In the genomic region with DNA sequence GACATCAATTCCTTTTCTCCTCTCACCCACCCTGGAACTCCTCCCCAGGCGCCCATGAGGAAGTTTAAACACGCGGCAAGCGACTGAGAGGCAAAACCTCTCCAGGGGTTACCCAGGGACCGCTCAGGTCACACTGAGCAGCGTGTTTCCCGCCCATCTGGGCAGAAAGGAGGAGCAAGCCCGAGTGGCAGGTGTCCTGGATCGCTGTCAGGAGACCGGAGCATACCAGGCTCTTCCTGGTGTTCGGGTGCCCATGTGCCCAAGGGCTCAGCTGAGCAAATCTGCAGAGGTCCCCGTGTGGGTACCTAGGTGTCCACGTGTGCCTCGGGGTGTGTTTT, we compare ENCODE assay signal across 8 cellular contexts. TPM values are rescaled to one million over a fixed set of nuclear protein-coding genes. Genes with fewer than 3 reads are reported as not detected.
DNase-seq lines count a peak whose midpoint lies in the region; ATAC-seq and TF ChIP-seq lines count a peak whose summit lies in the region.

No MANE protein-coding gene starts in this region.

- H3K4me2 ChIP-seq in OCI-LY7 (ENCODE audit: low read length) (peak overlapping the region; percentile 100), mammary epithelial cell (ENCODE audit: insufficient read depth, low read depth, low read length) (peak overlapping the region; percentile 74)

- H3K9me3 Mint-ChIP-seq in CD8-positive, alpha-beta memory T cell = no peaks in the 10 kb centered on the region

- peak overlapping the region; percentile 95 to 100 (median 100) for H3K27ac Mint-ChIP-seq in CD8-positive, alpha-beta memory T cell

- BruUV-seq in OCI-LY7 (replicated peaks; lab: Mats Ljungman, UMichigan) (no TSS peak), mammary epithelial cell (replicated peaks; lab: Mats Ljungman, UMichigan) (TSS peak; percentile 44)

- H4K20me1 ChIP-seq in OCI-LY7 (ENCODE audit: insufficient read depth, low read length) (peaks cover 12% of the 10 kb centered on the region; the same call in 1 of the 2 replicates), mammary epithelial cell (ENCODE audit: insufficient read depth, low read length) (no peaks in the 10 kb centered on the region)

- in situ Hi-C loops in mammary epithelial cell (cut with MboI; ENCODE audit: low sequenced_read_pairs in 2 of 2) = no loop called here

- peak overlapping the region; percentile 95 to 100 (median 98) for H3K4me3 Mint-ChIP-seq in CD8-positive, alpha-beta memory T cell

- no peak for TF ChIP-seq CTCF in HL-60 (IDR thresholded peaks at IDR 0.05; ENCODE audit: insufficient read depth, low read length)
- no peak for TF ChIP-seq CTCF in OCI-LY7 (conservative IDR thresholded peaks at IDR 0.05; ENCODE audit: low read length)
- no peak for TF ChIP-seq CTCF in mammary epithelial cell (conservative IDR thresholded peaks at IDR 0.05 in 1 of 2, IDR thresholded peaks at IDR 0.05 in 1 of 2; ENCODE audit: extremely low read depth in 1 of 2, insufficient read depth in 1 of 2, low read depth in 1 of 2, low read length in 2 of 2)
- no peak for TF ChIP-seq CTCF in left lung (IDR thresholded peaks at IDR 0.05)

- peak overlapping the region; percentile 96 for H3K27ac ChIP-seq in CD8-positive, alpha-beta memory T cell (ENCODE audit: low read depth, low read length)
- H3K27ac ChIP-seq in HL-60 (replicated peaks) = peak overlapping the region; percentile 93
- H3K27ac ChIP-seq in OCI-LY7 (ENCODE audit: low read depth, low read length, poor library complexity, severe bottlenecking) = peak overlapping the region; percentile 80
- H3K27ac ChIP-seq in mammary epithelial cell (ENCODE audit: insufficient read depth, low read depth, low read length) = peak overlapping the region; percentile 35
- peak overlapping the region; percentile 93 to 99 for H3K27ac ChIP-seq in left lung

- CTCF ChIA-PET in CD8-positive, alpha-beta memory T cell (lab: Charles Lee) = interaction anchor here (0.6 to 3.9 kb wide), 28 partner anchors 9 to 495 kb away, joined by 3 to 66 read pairs (median 4); a partner anchor contains a TSS
- CTCF ChIA-PET in OCI-LY7 (lab: Charles Lee; ENCODE audit: unreplicated experiment) (interaction anchor here (0.6 to 1.4 kb wide), 15 partner anchors 17 to 124 kb away, joined by 3 to 20 read pairs (median 5); a partner anchor contains a TSS), mammary epithelial cell (lab: Charles Lee; ENCODE audit: low non-redundant PET) (interaction anchor here (0.6 to 1.6 kb wide), 4 partner anchors 18 to 789 kb away, joined by 3 to 20 read pairs (median 5); a partner anchor contains a TSS)

- ATAC-seq in GM19397 (IDR thresholded peaks at IDR 0.05; ENCODE audit: unreplicated experiment) (peak; percentile 17), left lung (peak; percentile 57)

- dilution Hi-C loops in mammary epithelial cell (cut with HindIII; ENCODE audit: low sequenced_read_pairs) = no loop called here

- H3K9me3 ChIP-seq in CD8-positive, alpha-beta memory T cell (ENCODE audit: low read length) = no peaks in the 10 kb centered on the region
- no peaks in the 10 kb centered on the region for H3K9me3 ChIP-seq in OCI-LY7 (ENCODE audit: low read length)
- H3K9me3 ChIP-seq in mammary epithelial cell (replicated peaks; ENCODE audit: insufficient read depth, low read length) = no peaks in the 10 kb centered on the region
- H3K9me3 ChIP-seq in left lung = no peaks in the 10 kb centered on the region

- peak in 1 of 5 donors; percentile 63 for DNase-seq in CD8-positive, alpha-beta memory T cell
- peak in 1 of 2 experiments; percentile 74 for DNase-seq in HL-60 (ENCODE audit: low read depth in 1 of 2, low spot score in 1 of 2)
- peak; percentile 78 for DNase-seq in OCI-LY7 (ENCODE audit: low spot score)
- no peak for DNase-seq in mammary epithelial cell
- DNase-seq in left lung = peak in 1 of 2 donors; percentile 67
- peak; percentile 12 to 24 for DNase-seq in stimulated activated CD8-positive, alpha-beta memory T cell treated with anti-CD3 and anti-CD28 coated beads, Interleukin-7, amount 100 ng/mL, for 4 hours (ENCODE audit: low read depth in 2 of 2)
- no peak for DNase-seq in DMS114 treated with DMSO at 0.1 percent for 48 hours (lab: John Stamatoyannopoulos, UW; ENCODE audit: unreplicated experiment)

- peaks cover 10 to 23% (median 18%) of the 10 kb centered on the region in 3 donors for H3K4me1 Mint-ChIP-seq in CD8-positive, alpha-beta memory T cell

- H3K79me2 ChIP-seq in OCI-LY7 (ENCODE audit: insufficient read depth, low read depth, low read length) (peaks cover 39% of the 10 kb centered on the region), mammary epithelial cell (ENCODE audit: insufficient read depth, low read length) (peaks cover 12% of the 10 kb centered on the region)

- H3K27me3 ChIP-seq in CD8-positive, alpha-beta memory T cell (ENCODE audit: insufficient read depth, low read length, poor library complexity, severe bottlenecking) = no peaks in the 10 kb centered on the region
- H3K27me3 ChIP-seq in HL-60 (ENCODE audit: insufficient read depth, poor library complexity, severe bottlenecking) (no peaks in the 10 kb centered on the region), mammary epithelial cell (ENCODE audit: insufficient read depth, low read length) (no peaks in the 10 kb centered on the region), left lung (no peaks in the 10 kb centered on the region)

- H3K4me3 ChIP-seq in CD8-positive, alpha-beta memory T cell (ENCODE audit: low read length) = peak overlapping the region; percentile 95
- H3K4me3 ChIP-seq in HL-60 (replicated peaks; ENCODE audit: insufficient read depth, low read length) = peak overlapping the region; percentile 67
- H3K4me3 ChIP-seq in OCI-LY7 (ENCODE audit: low read depth, low read length, poor library complexity, severe bottlenecking) = peak overlapping the region; percentile 86
- peak overlapping the region; percentile 80 to 99 (median 92) for H3K4me3 ChIP-seq in mammary epithelial cell (replicated peaks in 1 of 3; ENCODE audit: insufficient read depth in 1 of 3, low read depth in 2 of 3, low read length in 3 of 3)
- peak overlapping the region; percentile 72 to 86 for H3K4me3 ChIP-seq in left lung

- WGBS in mammary epithelial cell (ENCODE audit: low coverage, missing lambda C conversion rate) = 0% methylated on average over 4 of the region's 14 CpGs

- peak overlapping the region; percentile 30 for H3K9ac ChIP-seq in mammary epithelial cell (ENCODE audit: insufficient read depth, low read length)

- no peaks in the 10 kb centered on the region for H3K9me2 ChIP-seq in OCI-LY7 (ENCODE audit: insufficient read depth, low read length)

- H3K36me3 ChIP-seq in CD8-positive, alpha-beta memory T cell (ENCODE audit: insufficient read depth, low read length) = no peaks in the 10 kb centered on the region
- peaks cover 45% of the 10 kb centered on the region for H3K36me3 ChIP-seq in OCI-LY7 (ENCODE audit: insufficient read depth, low read length)
- peaks cover 4% of the 10 kb centered on the region for H3K36me3 ChIP-seq in mammary epithelial cell (ENCODE audit: insufficient read depth, low read length)
- peaks cover 0 to 29% of the 10 kb centered on the region in 2 donors for H3K36me3 ChIP-seq in left lung

- H3K27me3 Mint-ChIP-seq in CD8-positive, alpha-beta memory T cell = peaks cover 0 to 3% of the 10 kb centered on the region in 2 donors

- peaks cover 0 to 27% (median 1%) of the 10 kb centered on the region in 3 donors for H3K36me3 Mint-ChIP-seq in CD8-positive, alpha-beta memory T cell

- POLR2A ChIA-PET in CD8-positive, alpha-beta memory T cell (lab: Charles Lee) = interaction anchor here (0.6 to 3.0 kb wide), 19 partner anchors 12 to 416 kb away, joined by 3 to 72 read pairs (median 4); a partner anchor contains a TSS
- POLR2A ChIA-PET in OCI-LY7 (lab: Charles Lee) = interaction anchor here (0.6 to 6.2 kb wide), 34 partner anchors 8 to 238 kb away, joined by 3 to 91 read pairs (median 4); a partner anchor contains a TSS

- intact Hi-C loops in OCI-LY7 (cut with micrococcal nuclease; ENCODE audit: unreplicated experiment) = loop anchor here (1.0 to 5.0 kb wide), 5 partner anchors 17 to 229 kb away; a partner anchor contains a TSS
- intact Hi-C loops in mammary epithelial cell (cut with micrococcal nuclease) = loop anchor here (1.0 to 2.0 kb wide), 2 partner anchors 18 to 28 kb away; a partner anchor contains a TSS
- intact Hi-C loops in left lung (cut with DNase I) = no loop called here

- H2AFZ ChIP-seq in OCI-LY7 (ENCODE audit: low read length) (peak overlapping the region; percentile 9; the same call in 1 of the 2 replicates), mammary epithelial cell (ENCODE audit: low read depth, low read length) (peak overlapping the region; percentile 99)

- peaks cover 10% of the 10 kb centered on the region for H3K4me1 ChIP-seq in CD8-positive, alpha-beta memory T cell (ENCODE audit: insufficient read depth, low read length)
- H3K4me1 ChIP-seq in OCI-LY7 (ENCODE audit: insufficient read depth, low read length, poor library complexity, severe bottlenecking) (peaks cover 47% of the 10 kb centered on the region), mammary epithelial cell (ENCODE audit: insufficient read depth, low read length) (peaks cover 9% of the 10 kb centered on the region), left lung (peaks cover 3 to 44% of the 10 kb centered on the region in 2 donors)

RNA-seq across cellular contexts. Expression of a gene that starts 0.5 kb away (rescaled TPM):
- 100 to 1,000 TPM; 119 to 126 TPM for total RNA-seq in CD8-positive, alpha-beta memory T cell
- 15.5 TPM for polyA plus RNA-seq in CD8-positive, alpha-beta memory T cell
- total RNA-seq in OCI-LY7 (2014; rRNA removed; shearing (Covaris generic)) = 113 TPM in 2 replicates
- 118 and 144 TPM in 2 replicates for total RNA-seq in OCI-LY7 (2022)
- 10 to 100 TPM in 1 of 2 donors, 1 to 10 TPM in 1; 4.5 to 12.1 TPM for total RNA-seq in mammary epithelial cell
- 14.8 TPM for polyA plus RNA-seq in mammary epithelial cell
- polyA minus RNA-seq in mammary epithelial cell = 30.3 TPM
- 10 to 100 TPM; 17.7 to 29.7 TPM for total RNA-seq in left lung

RNA-seq across cellular contexts. Expression of a gene that starts 17.7 kb away (rescaled TPM):
- 10 to 100 TPM; 38.5 to 40.4 TPM for total RNA-seq in CD8-positive, alpha-beta memory T cell
- polyA plus RNA-seq in CD8-positive, alpha-beta memory T cell = 108 TPM
- 69.4 and 70.9 TPM in 2 replicates for total RNA-seq in OCI-LY7 (2014; rRNA removed; shearing (Covaris generic))
- 132 and 139 TPM in 2 replicates for total RNA-seq in OCI-LY7 (2022)
- 10 to 100 TPM in 1 of 2 donors, 1 to 10 TPM in 1; 9.7 to 14.6 TPM for total RNA-seq in mammary epithelial cell
- 21.0 TPM for polyA plus RNA-seq in mammary epithelial cell
- polyA minus RNA-seq in mammary epithelial cell = 10.6 TPM
- 10 to 100 TPM; 22.6 to 25.4 TPM for total RNA-seq in left lung

RNA-seq across cellular contexts. Expression of a gene that starts 27.1 kb away (rescaled TPM):
- 100 to 1,000 TPM; 101 to 102 TPM for total RNA-seq in CD8-positive, alpha-beta memory T cell
- 123 TPM for polyA plus RNA-seq in CD8-positive, alpha-beta memory T cell
- total RNA-seq in OCI-LY7 (2014; rRNA removed; shearing (Covaris generic)) = 123 and 127 TPM in 2 replicates
- total RNA-seq in OCI-LY7 (2022) (90.2 and 103 TPM in 2 replicates), mammary epithelial cell (10 to 100 TPM; 36.0 to 55.5 TPM), left lung (10 to 100 TPM; 41.0 to 41.6 TPM)
- 77.7 TPM for polyA plus RNA-seq in mammary epithelial cell
- polyA minus RNA-seq in mammary epithelial cell = 122 TPM

RNA-seq across cellular contexts. Expression of a gene that starts 27.3 kb away (rescaled TPM):
- total RNA-seq in CD8-positive, alpha-beta memory T cell = 10 to 100 TPM; 73.2 to 75.1 TPM
- polyA plus RNA-seq in CD8-positive, alpha-beta memory T cell = 17.6 TPM
- total RNA-seq in OCI-LY7 (2014; rRNA removed; shearing (Covaris generic)) = 52.3 and 77.6 TPM in 2 replicates
- total RNA-seq in OCI-LY7 (2022) (106 and 122 TPM in 2 replicates), mammary epithelial cell (10 to 100 TPM in 1 of 2 donors, 1 to 10 TPM in 1; 9.7 to 30.9 TPM), left lung (10 to 100 TPM; 46.2 to 54.7 TPM)
- polyA plus RNA-seq in mammary epithelial cell = 20.2 TPM
- polyA minus RNA-seq in mammary epithelial cell = 21.6 TPM

Comparison
In these comparisons a context has a peak if more than half of its experiments do, and no peak if none do; other contexts are left out.
1. DNase-seq: peak in OCI-LY7 (single experiment) and stimulated activated CD8-positive, alpha-beta memory T cell treated with anti-CD3 and anti-CD28 coated beads, Interleukin-7, amount 100 ng/mL, for 4 hours (2 of 2); none in mammary epithelial cell (single experiment) and DMS114 treated with DMSO at 0.1 percent for 48 hours (single experiment).
2. H3K27ac ChIP-seq: peak in every context shown above with its lines; median percentile 96 in CD8-positive, alpha-beta memory T cell; 96 in left lung; 93 in HL-60; 80 in OCI-LY7; 35 in mammary epithelial cell.
3. intact Hi-C loops: an anchor here in OCI-LY7 (1.0 to 5.0 kb wide) and mammary epithelial cell (1.0 to 2.0 kb wide); none called in left lung.
4. Peak in every context shown above with its lines, with median percentiles within 50 percentile points of each other: H3K4me3 ChIP-seq.